ENCODE assay signal across 18 cellular contexts in the genomic region with DNA sequence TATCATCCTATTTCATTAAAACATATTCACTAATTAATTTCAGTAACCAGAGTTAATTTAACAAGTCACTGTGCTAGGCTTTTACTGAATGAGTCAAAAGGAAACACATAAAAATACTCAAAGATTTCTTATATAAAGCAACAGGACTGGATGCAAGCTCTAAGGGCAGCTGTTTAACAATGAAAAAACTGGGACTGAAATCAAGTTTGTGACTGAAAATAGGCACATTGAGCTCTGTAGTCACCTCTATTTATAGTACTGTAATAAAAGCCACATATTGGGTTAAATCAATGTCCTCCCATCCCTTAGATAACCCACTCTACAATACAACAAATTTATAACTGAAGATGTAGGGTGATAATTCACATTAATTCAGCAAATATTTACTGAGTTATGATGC.
"Had no signal": no experiment of that assay in that cellular context is flagged by ENCODE, and none has a peak within 500 bp of the region (broad histone marks: within the 10 kb centered on the region; RNA-seq: fewer than 3 reads in every experiment).

No MANE protein-coding gene starts in this region.

- H3K36me3 ChIP-seq: colonic mucosa, gastroesophageal sphincter, heart left ventricle, left ventricle myocardium inferior, pancreas, spleen, thoracic aorta, upper lobe of left lung, WERI-Rb-1 had no signal

- H3K9me3 ChIP-seq: colonic mucosa, gastroesophageal sphincter, heart left ventricle, left ventricle myocardium inferior, pancreas, spleen, thoracic aorta, upper lobe of left lung had no signal

- ATAC-seq: gastroesophageal sphincter; natural killer cell; pancreas; sciatic nerve; stimulated activated naive B cell treated with anti-CD40 and anti-IgM and Interleukin-4, amounts not matched to agents 10 μg/mL and 1 μg/mL and 100 μg/mL, for 72 hours had no signal

- DNase-seq: activated CD4-positive, alpha-beta T cell treated with anti-CD3 and anti-CD28 coated beads for 1 hour; activated CD4-positive, alpha-beta T cell treated with anti-CD3 and anti-CD28 coated beads, Interleukin-2, amount 50 U/mL, for 48 hours; activated T-cell treated with anti-CD3 and anti-CD28 coated beads for 4 hours; colonic mucosa; erythroblast; heart left ventricle; left ventricle myocardium inferior; natural killer cell; pancreas; spleen; stimulated activated naive B cell treated with anti-CD40 and anti-IgM and Interleukin-4, amounts not matched to agents 10 μg/mL and 1 μg/mL and 100 μg/mL, for 72 hours; SW 1271; T-helper 2 cell; upper lobe of left lung; WERI-Rb-1 had no signal

- H3K4me1 ChIP-seq: colonic mucosa, pancreas had no signal

- H3K27ac ChIP-seq: colonic mucosa, gastroesophageal sphincter, heart left ventricle, left ventricle myocardium inferior, pancreas, spleen, thoracic aorta, upper lobe of left lung, WERI-Rb-1 had no signal

- H3K4me3 ChIP-seq: colonic mucosa, gastroesophageal sphincter, heart left ventricle, left ventricle myocardium inferior, pancreas, spleen, thoracic aorta, upper lobe of left lung had no signal

- H3K27me3 ChIP-seq: colonic mucosa, gastroesophageal sphincter, heart left ventricle, pancreas, spleen, upper lobe of left lung had no signal
